16 cellular contexts compared by ENCODE assay signal in genomic region chr6:162509821-162510220, GRCh38.
A peak's percentile ranks its signal among the peaks of the same experiment; 100 is the strongest.
DNase-seq lines count a peak whose midpoint lies in the region; ATAC-seq and TF ChIP-seq lines count a peak whose summit lies in the region.
"Had no signal": no experiment of that assay in that cellular context is flagged by ENCODE, and none has a peak within 500 bp of the region (broad histone marks: within the 10 kb centered on the region; RNA-seq: fewer than 3 reads in every experiment).

No MANE protein-coding gene starts in this region.

- no peaks in the 10 kb centered on the region for H3K9me3 Mint-ChIP-seq in nephron
- H3K9me3 Mint-ChIP-seq: CD4-positive, alpha-beta T cell had no signal

- H3K4me3 Mint-ChIP-seq in nephron = no peak overlapping the region
- H3K4me3 Mint-ChIP-seq: CD4-positive, alpha-beta T cell had no signal

- H3K4me1 ChIP-seq in heart right ventricle = peaks cover 0 to 23% (median 13%) of the 10 kb centered on the region in 9 donors
- H3K4me1 ChIP-seq: HAP-1 had no signal

- ATAC-seq in heart right ventricle (peak in 6 of 8 donors; percentile 10 to 67 (median 40)), GM21825 (IDR thresholded peaks at IDR 0.05; ENCODE audit: unreplicated experiment) (no peak), HG03521 (IDR thresholded peaks at IDR 0.05; ENCODE audit: unreplicated experiment) (no peak), HG02759 (IDR thresholded peaks at IDR 0.05; ENCODE audit: unreplicated experiment) (no peak)

- H3K27me3 Mint-ChIP-seq in nephron (ENCODE audit: low read depth) = peaks cover 4% of the 10 kb centered on the region
- H3K27me3 Mint-ChIP-seq: CD4-positive, alpha-beta T cell had no signal

- no peaks in the 10 kb centered on the region for H3K36me3 ChIP-seq in heart right ventricle
- H3K36me3 ChIP-seq: BE2C, HAP-1 had no signal

- peak overlapping the region in 2 of 10 donors; percentile 10 to 12 for H3K4me3 ChIP-seq in heart right ventricle
- H3K4me3 ChIP-seq: HAP-1 had no signal

- H3K27ac ChIP-seq in caudate nucleus (ENCODE audit: low read depth, low read length) (peak overlapping the region; percentile 48), heart right ventricle (peak overlapping the region in 5 of 10 donors; percentile 31 to 76 (median 37))

- no peak for TF ChIP-seq CTCF in heart right ventricle (IDR thresholded peaks at IDR 0.05)
- no peak for TF ChIP-seq CTCF in nephron (IDR thresholded peaks at IDR 0.05; ENCODE audit: unreplicated experiment in 3 of 3)

- peaks cover 6% of the 10 kb centered on the region for H3K4me1 Mint-ChIP-seq in nephron

- no peaks in the 10 kb centered on the region for H3K27me3 ChIP-seq in heart right ventricle
- H3K27me3 ChIP-seq: BE2C had no signal

- H3K36me3 Mint-ChIP-seq in nephron (ENCODE audit: low read depth) = no peaks in the 10 kb centered on the region

- DNase-seq in caudate nucleus (lab: John Stamatoyannopoulos, UW) = peak in 3 of 61 donors; percentile 6 to 25 (median 10)
- no peak for DNase-seq in heart right ventricle
- peak; percentile 42 for DNase-seq in superior temporal gyrus (ENCODE audit: extremely low spot score)
- DNase-seq: BE2C; Calu3; CD4-positive, alpha-beta T cell; DMS53; NCI-H1105; NCI-H1694; NCI-H2107; NCI-H526 treated with DMSO at 0.1 percent for 48 hours had no signal

- no peaks in the 10 kb centered on the region for H3K9me3 ChIP-seq in heart right ventricle
- H3K9me3 ChIP-seq: BE2C, HAP-1 had no signal

- intact Hi-C loops in heart right ventricle (cut with DNase I) = no loop called here

- WGBS in heart right ventricle, 2 donors = 44 to 49% methylated on average over 7 of the region's 7 CpGs

- peak overlapping the region; percentile 33 to 70 (median 51) for H3K27ac Mint-ChIP-seq in nephron
- H3K27ac Mint-ChIP-seq: CD4-positive, alpha-beta T cell had no signal

Comparison
In these comparisons a context has a peak if more than half of its experiments do, and no peak if none do; other contexts are left out.
1. ATAC-seq: peak in heart right ventricle (6 of 8); none in GM21825 (single experiment), HG03521 (single experiment) and HG02759 (single experiment).